Comparison of ENCODE assay signal across 12 cellular contexts in the genomic region with DNA sequence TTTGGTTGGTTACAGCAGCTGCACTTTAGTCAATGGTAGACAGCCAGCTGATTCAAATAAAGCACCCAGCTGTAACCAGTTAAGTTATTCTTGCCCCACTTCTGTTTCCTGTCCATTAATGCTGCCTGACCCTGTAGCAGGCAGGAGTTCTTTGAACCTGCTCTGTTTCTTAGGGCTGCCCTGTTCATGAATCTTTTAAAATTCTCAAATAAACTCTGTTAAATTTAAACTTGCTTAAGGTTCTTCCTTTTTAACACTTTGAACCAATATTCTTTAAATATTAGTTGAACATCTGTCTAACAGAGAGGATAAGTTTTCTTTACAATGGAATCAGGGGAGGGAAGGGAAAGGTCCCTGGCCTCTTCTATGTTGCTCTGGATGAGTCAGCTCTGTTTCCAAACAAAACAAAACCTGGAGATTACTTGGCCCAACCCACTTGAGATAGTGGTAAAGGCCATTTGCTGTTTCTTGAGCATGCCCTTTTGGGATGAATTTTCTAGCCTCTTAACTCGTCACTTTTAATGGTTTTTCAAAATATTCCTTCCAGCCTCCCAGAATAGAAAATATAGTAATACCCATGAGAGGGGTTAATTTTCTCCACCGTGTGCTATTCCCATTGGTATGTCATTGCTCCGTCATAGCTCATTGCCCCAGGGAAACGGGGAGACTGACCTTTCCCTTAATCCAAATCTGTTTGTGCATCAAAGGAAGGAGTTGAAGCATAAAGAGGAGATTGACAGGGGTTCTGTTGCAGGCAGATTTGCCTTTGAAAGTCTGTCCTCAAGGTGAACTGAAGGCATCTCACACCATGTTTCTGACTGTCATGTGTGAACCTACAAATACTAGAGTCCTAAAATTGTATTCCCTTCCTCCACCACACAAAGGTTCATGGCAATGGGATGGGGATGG.
DNase-seq lines count a peak whose midpoint lies in the region; ATAC-seq and TF ChIP-seq lines count a peak whose summit lies in the region.
"Had no signal": no experiment of that assay in that cellular context is flagged by ENCODE, and none has a peak within 500 bp of the region (broad histone marks: within the 10 kb centered on the region; RNA-seq: fewer than 3 reads in every experiment).

No MANE protein-coding gene starts in this region.

- H3K4ac ChIP-seq in mesendoderm (ENCODE audit: low read depth, low read length), result no peak overlapping the region

- H3K9ac ChIP-seq in Loucy (ENCODE audit: low read depth, low read length, poor library complexity, severe bottlenecking) (no peak overlapping the region), mesendoderm (ENCODE audit: low read length) (no peak overlapping the region)

- H3K79me2 ChIP-seq in Loucy (ENCODE audit: insufficient read depth, low read length) (no peaks in the 10 kb centered on the region), mesendoderm (ENCODE audit: control insufficient read depth, insufficient read depth, low read length) (no peaks in the 10 kb centered on the region)

- no peak overlapping the region for H3K27ac ChIP-seq in mesendoderm (ENCODE audit: low read depth, low read length)
- H3K27ac ChIP-seq: C4-2B had no signal

- WGBS in mesendoderm (ENCODE audit: extremely low coverage, insufficient coverage, low lambda C conversion rate), result no CpG with 5 or more reads among the region's 4 CpGs

- no peak overlapping the region for H3K23ac ChIP-seq in mesendoderm (ENCODE audit: low read length)

- TF ChIP-seq CTCF in Loucy (conservative IDR thresholded peaks at IDR 0.05; ENCODE audit: low read length), result no peak
- no peak for TF ChIP-seq CTCF in choroid plexus epithelial cell (conservative IDR thresholded peaks at IDR 0.05; ENCODE audit: low read depth, low read length)

- H3K56ac ChIP-seq in mesendoderm (ENCODE audit: low read length), result no peak overlapping the region

- H3K4me2 ChIP-seq in Loucy (ENCODE audit: low read depth, low read length, poor library complexity, severe bottlenecking), result peak overlapping the region; percentile 8
- no peak overlapping the region for H3K4me2 ChIP-seq in mesendoderm (ENCODE audit: low read length)

- H2BK5ac ChIP-seq in mesendoderm (ENCODE audit: low read length), result no peak overlapping the region

- no peak overlapping the region for H2AK5ac ChIP-seq in mesendoderm (ENCODE audit: low read length)

- H4K20me1 ChIP-seq in Loucy (ENCODE audit: insufficient read depth, low read length, poor library complexity, severe bottlenecking), result no peaks in the 10 kb centered on the region

- H2BK120ac ChIP-seq in mesendoderm (ENCODE audit: low read depth, low read length), result no peak overlapping the region

- DNase-seq in DMS53 treated with DMSO at 0.1 percent for 48 hours (lab: John Stamatoyannopoulos, UW; ENCODE audit: unreplicated experiment) (peak; percentile 63), choroid plexus epithelial cell (ENCODE audit: low read depth) (peak; percentile 81), mesendoderm (peak; percentile 74), NOMO-1 (lab: John Stamatoyannopoulos, UW; ENCODE audit: unreplicated experiment in 2 of 2) (no peak), GM19238 (ENCODE audit: insufficient read length, low spot score) (no peak), KG1 (lab: John Stamatoyannopoulos, UW) (no peak)
- DNase-seq: anterior cingulate cortex, retina, SHP77 treated with DMSO at 0.1 percent for 48 hours had no signal

- H2AFZ ChIP-seq in Loucy (ENCODE audit: low read length), result no peak overlapping the region

- H3K4me1 ChIP-seq in Loucy (ENCODE audit: insufficient read depth, low read length, poor library complexity, severe bottlenecking) (peaks cover 17% of the 10 kb centered on the region), mesendoderm (ENCODE audit: control insufficient read depth, low read depth, low read length) (no peaks in the 10 kb centered on the region)

- H4K8ac ChIP-seq in mesendoderm (ENCODE audit: low read depth, low read length), result no peak overlapping the region

- no peaks in the 10 kb centered on the region for H3K79me1 ChIP-seq in mesendoderm (ENCODE audit: low read length)

- H3K36me3 ChIP-seq in Loucy (ENCODE audit: insufficient read depth, low read length) (no peaks in the 10 kb centered on the region), mesendoderm (ENCODE audit: control insufficient read depth, insufficient read depth, low read length) (no peaks in the 10 kb centered on the region)

- H3K27me3 ChIP-seq in Loucy (ENCODE audit: insufficient read depth, low read length, poor library complexity, severe bottlenecking) (no peaks in the 10 kb centered on the region), mesendoderm (ENCODE audit: insufficient read depth, low read length, poor library complexity) (no peaks in the 10 kb centered on the region)

- ATAC-seq in SK-N-SH treated with all-trans-retinoic acid at 6 μM for 48 hours, result no peak

- H3K9me3 ChIP-seq in Loucy (ENCODE audit: insufficient read depth, low read depth, low read length), result no peaks in the 10 kb centered on the region

- no peak overlapping the region for H3K18ac ChIP-seq in mesendoderm (ENCODE audit: low read length)

- H3K9me2 ChIP-seq in Loucy (replicated peaks; ENCODE audit: low read depth, low read length), result no peaks in the 10 kb centered on the region

- H3K4me3 ChIP-seq in Loucy (ENCODE audit: low read length, poor library complexity, severe bottlenecking), result no peak overlapping the region
- H3K4me3 ChIP-seq in choroid plexus epithelial cell (ENCODE audit: low read depth, low read length), result no peak overlapping the region
- no peak overlapping the region for H3K4me3 ChIP-seq in mesendoderm (ENCODE audit: low read length)

- H4K5ac ChIP-seq in mesendoderm (ENCODE audit: low read length), result no peak overlapping the region

- no peaks in the 10 kb centered on the region for H3F3A ChIP-seq in Loucy (ENCODE audit: low read depth)

- peak overlapping the region; percentile 57 for H2BK15ac ChIP-seq in mesendoderm (replicated peaks; ENCODE audit: low read depth)

TF ChIP-seq in SK-N-SH treated with all-trans-retinoic acid at 6 μM for 48 hours, 23 proteins besides CTCF, POLR2A, EP300 and RAD21:
- TF ChIP-seq ZFP3 (CRISPR knock-in tag; IDR thresholded peaks at IDR 0.05) (no peak), OSR1 (CRISPR knock-in tag; IDR thresholded peaks at IDR 0.05) (no peak), ZC3H10 (CRISPR knock-in tag; IDR thresholded peaks at IDR 0.05) (no peak), GLIS3 (CRISPR knock-in tag; IDR thresholded peaks at IDR 0.05) (no peak), ESRRG (CRISPR knock-in tag; IDR thresholded peaks at IDR 0.05) (no peak), TOX (CRISPR knock-in tag; IDR thresholded peaks at IDR 0.05; ENCODE audit: borderline replicate concordance) (no peak), BACH2 (CRISPR knock-in tag; IDR thresholded peaks at IDR 0.05; ENCODE audit: borderline replicate concordance) (no peak), SNAI2 (CRISPR knock-in tag; IDR thresholded peaks at IDR 0.05) (no peak), ZFP30 (CRISPR knock-in tag; IDR thresholded peaks at IDR 0.05) (no peak), TCF4 (CRISPR knock-in tag; IDR thresholded peaks at IDR 0.05; ENCODE audit: borderline replicate concordance) (no peak)
- TF ChIP-seq, protein P1, sequence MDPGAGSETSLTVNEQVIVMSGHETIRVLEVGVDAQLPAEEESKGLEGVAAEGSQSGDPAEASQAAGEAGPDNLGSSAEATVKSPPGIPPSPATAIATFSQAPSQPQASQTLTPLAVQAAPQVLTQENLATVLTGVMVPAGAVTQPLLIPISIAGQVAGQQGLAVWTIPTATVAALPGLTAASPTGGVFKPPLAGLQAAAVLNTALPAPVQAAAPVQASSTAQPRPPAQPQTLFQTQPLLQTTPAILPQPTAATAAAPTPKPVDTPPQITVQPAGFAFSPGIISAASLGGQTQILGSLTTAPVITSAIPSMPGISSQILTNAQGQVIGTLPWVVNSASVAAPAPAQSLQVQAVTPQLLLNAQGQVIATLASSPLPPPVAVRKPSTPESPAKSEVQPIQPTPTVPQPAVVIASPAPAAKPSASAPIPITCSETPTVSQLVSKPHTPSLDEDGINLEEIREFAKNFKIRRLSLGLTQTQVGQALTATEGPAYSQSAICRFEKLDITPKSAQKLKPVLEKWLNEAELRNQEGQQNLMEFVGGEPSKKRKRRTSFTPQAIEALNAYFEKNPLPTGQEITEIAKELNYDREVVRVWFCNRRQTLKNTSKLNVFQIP (CRISPR knock-in tag; IDR thresholded peaks at IDR 0.05; ENCODE audit: borderline replicate concordance, low read depth), result no peak

Comparison
In these comparisons a context has a peak if more than half of its experiments do, and no peak if none do; other contexts are left out.
1. DNase-seq: peak in DMS53 treated with DMSO at 0.1 percent for 48 hours (single experiment), choroid plexus epithelial cell (single experiment) and mesendoderm (single experiment); none in NOMO-1 (0 of 2), GM19238 (single experiment) and KG1 (single experiment).